In the genomic region with DNA sequence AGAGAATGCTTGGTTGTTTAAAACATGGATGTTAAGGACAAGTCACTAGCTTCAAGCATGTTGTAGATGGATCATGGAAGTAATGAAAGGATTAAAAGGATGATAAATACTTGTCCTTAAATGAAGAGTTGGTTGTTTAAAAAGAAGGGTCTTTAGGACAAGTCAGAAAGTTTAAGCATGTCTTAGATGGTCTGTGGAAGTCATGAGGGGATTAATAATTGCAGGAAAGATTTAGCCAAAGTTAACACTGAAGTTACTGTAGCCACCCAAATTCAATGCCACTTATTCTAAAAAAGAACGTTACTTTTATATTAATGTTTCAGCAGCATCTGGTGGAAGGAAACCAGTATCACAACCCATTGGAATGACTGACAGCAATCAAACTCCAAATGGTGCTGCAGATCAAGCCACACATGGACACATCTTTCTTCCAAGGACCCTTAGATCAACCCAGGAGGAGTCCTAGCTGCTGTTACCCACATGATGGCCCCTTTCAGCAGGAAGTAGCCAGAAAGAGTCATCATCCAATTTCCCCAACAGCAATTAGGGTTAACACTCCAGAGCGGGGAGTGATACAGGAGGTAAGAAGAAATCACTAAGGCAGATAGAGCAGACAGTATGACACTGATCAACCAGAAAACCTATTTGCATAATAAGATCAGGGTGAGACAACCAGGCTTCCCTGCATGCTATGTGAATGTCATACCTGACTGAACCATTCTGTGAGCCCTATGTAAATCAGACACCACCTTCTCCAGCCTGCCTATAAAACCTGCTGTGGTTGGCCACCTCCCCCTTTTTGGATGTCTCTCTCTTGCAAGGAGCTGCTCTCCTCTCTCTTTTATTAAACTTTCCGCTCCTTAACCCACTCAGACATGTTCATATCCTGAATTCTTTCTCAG, we compare ENCODE assay signal across 22 cellular contexts.
DNase-seq lines count a peak whose midpoint lies in the region; ATAC-seq, FAIRE-seq and TF ChIP-seq lines count a peak whose summit lies in the region.
"Had no signal": no experiment of that assay in that cellular context is flagged by ENCODE, and none has a peak within 500 bp of the region (broad histone marks: within the 10 kb centered on the region; RNA-seq: fewer than 3 reads in every experiment).

No MANE protein-coding gene starts in this region.

- FAIRE-seq in bronchial epithelial cell (lab: Jason Lieb, UNC) (peak; percentile 97), H54 (lab: Jason Lieb, UNC) (no peak)
- FAIRE-seq: A549 had no signal

- ATAC-seq in GM23338 (no peak), naive B cell (ENCODE audit: low read depth in 2 of 2) (peak; percentile 100)
- ATAC-seq: A549 had no signal

- no peak overlapping the region for H2AFZ ChIP-seq in GM23338
- H2AFZ ChIP-seq: GM23248 had no signal

- H3K4me1 Mint-ChIP-seq in GM23338: no peaks in the 10 kb centered on the region
- peaks cover 20 to 25% (median 21%) of the 10 kb centered on the region in 3 donors for H3K4me1 Mint-ChIP-seq in naive B cell
- H3K4me1 Mint-ChIP-seq: CD4-positive, CD25-positive, alpha-beta regulatory T cell had no signal

- H3K4me3 ChIP-seq in GM23338: no peak overlapping the region
- H3K4me3 ChIP-seq in bronchial epithelial cell (ENCODE audit: low read depth, low read length): no peak overlapping the region
- H3K4me3 ChIP-seq: A549, GM23248, MG63, SK-N-MC had no signal

- H3K36me3 Mint-ChIP-seq in GM23338 (ENCODE audit: low read depth): peaks cover 6% of the 10 kb centered on the region; the same call in 2 of the 3 replicates
- H3K36me3 Mint-ChIP-seq in naive B cell: no peaks in the 10 kb centered on the region
- H3K36me3 Mint-ChIP-seq: CD4-positive, CD25-positive, alpha-beta regulatory T cell had no signal

- H3K4me3 Mint-ChIP-seq in GM23338 (no peak overlapping the region), naive B cell (peak overlapping the region in 2 of 8 donors; percentile 19 to 35)
- H3K4me3 Mint-ChIP-seq: CD4-positive, CD25-positive, alpha-beta regulatory T cell had no signal

- TF ChIP-seq CTCF in GM23338 (conservative IDR thresholded peaks at IDR 0.05; ENCODE audit: low read depth in 2 of 2) (no peak), bronchial epithelial cell (IDR thresholded peaks at IDR 0.05; ENCODE audit: insufficient read depth, low read length, severe bottlenecking) (no peak)

- no peak overlapping the region for H3K4me2 ChIP-seq in GM23338
- H3K4me2 ChIP-seq: A549 had no signal

- no peaks in the 10 kb centered on the region for H3K79me2 ChIP-seq in GM23338 (replicated peaks; ENCODE audit: insufficient read depth)

- no peaks in the 10 kb centered on the region for H3F3A ChIP-seq in GM23338 (replicated peaks; ENCODE audit: low read depth)

- TF ChIP-seq POLR2A in H54 (IDR thresholded peaks at IDR 0.05; ENCODE audit: low read depth, low read length): no peak

- H3K9me3 Mint-ChIP-seq in GM23338 (peaks cover 72% of the 10 kb centered on the region), naive B cell (peaks cover 0 to 23% (median 17%) of the 10 kb centered on the region in 7 donors)

- 0 out of 2 replicates have a peak, but pooled peaks cover 3% of the 10 kb centered on the region for H3K36me3 ChIP-seq in GM23338 (ENCODE audit: insufficient read depth)
- no peaks in the 10 kb centered on the region for H3K36me3 ChIP-seq in bronchial epithelial cell (ENCODE audit: control insufficient read depth, insufficient read depth, low read length)
- H3K36me3 ChIP-seq: MG63 had no signal

- H3K27ac ChIP-seq in GM23338 (ENCODE audit: low read depth): no peak overlapping the region
- H3K27ac ChIP-seq: A549, GM23248, SK-N-MC had no signal

- H3K4me1 ChIP-seq in GM23338 (ENCODE audit: insufficient read depth): no peaks in the 10 kb centered on the region
- H3K4me1 ChIP-seq: A549 had no signal

- H3K9me2 ChIP-seq in GM23338 (ENCODE audit: insufficient read depth): no peaks in the 10 kb centered on the region

- H3K27me3 ChIP-seq in GM23338 (ENCODE audit: insufficient read depth) (peaks cover 6% of the 10 kb centered on the region; the same call in 1 of the 2 replicates), bronchial epithelial cell (ENCODE audit: control insufficient read depth, insufficient read depth, low read length) (peaks cover 1% of the 10 kb centered on the region)
- H3K27me3 ChIP-seq: MG63 had no signal

- DNase-seq in GM23338 (ENCODE audit: low spot score): peak; percentile 35
- DNase-seq in NCI-H526 treated with DMSO at 0.1 percent for 48 hours (lab: John Stamatoyannopoulos, UW): peak; percentile 13
- no peak for DNase-seq in bronchial epithelial cell (ENCODE audit: low read depth)
- DNase-seq in naive B cell: peak; percentile 49
- DNase-seq in germinal center (ENCODE audit: low spot score): no peak
- no peak for DNase-seq in H54 (ENCODE audit: insufficient read length, low spot score)
- no peak for DNase-seq in G401 (ENCODE audit: low spot score)
- DNase-seq in GDM1 (lab: John Stamatoyannopoulos, UW): no peak
- DNase-seq: CD4-positive, CD25-positive, alpha-beta regulatory T cell; DMS79; GM23248; MG63; NCI-H1048; NCI-H1417 treated with DMSO at 0.1 percent for 48 hours; NCI-H187; NCI-H2227 treated with DMSO at 0.1 percent for 48 hours; NCI-H510A treated with DMSO at 0.1 percent for 48 hours; Right ventricle myocardium superior; SW 1271; T-helper 2 cell had no signal

- H3K27ac Mint-ChIP-seq in GM23338 (no peak overlapping the region), naive B cell (peak overlapping the region in 4 of 6 donors; percentile 26 to 86 (median 75))
- H3K27ac Mint-ChIP-seq: CD4-positive, CD25-positive, alpha-beta regulatory T cell had no signal

- no peaks in the 10 kb centered on the region for H4K20me1 ChIP-seq in GM23338 (replicated peaks; ENCODE audit: insufficient read depth)

- in situ Hi-C loops in G401 (cut with HindIII; ENCODE audit: low sequenced_read_pairs): no loop called here

- H3K27me3 Mint-ChIP-seq in GM23338 (ENCODE audit: insufficient read depth, low read depth, poor library complexity): peaks cover 7% of the 10 kb centered on the region
- peaks cover 4 to 11% (median 5%) of the 10 kb centered on the region in 3 donors for H3K27me3 Mint-ChIP-seq in naive B cell

TF ChIP-seq in GM23338, 12 proteins besides CTCF, POLR2A, EP300 and RAD21 (continues in another document):
- TF ChIP-seq POLR2AphosphoS5 (IDR thresholded peaks at IDR 0.05; ENCODE audit: low read depth) (no peak), CREB1 (CRISPR knock-in tag; IDR thresholded peaks at IDR 0.05; ENCODE audit: low read depth) (no peak), EZH2phosphoT487 (IDR thresholded peaks at IDR 0.05; ENCODE audit: unreplicated experiment) (no peak), JUNB (IDR thresholded peaks at IDR 0.05; ENCODE audit: unreplicated experiment) (no peak), NANOG (IDR thresholded peaks at IDR 0.05; ENCODE audit: borderline replicate concordance) (no peak), ZNF331 (CRISPR knock-in tag; IDR thresholded peaks at IDR 0.05; ENCODE audit: low read depth) (no peak), ZNF114 (CRISPR knock-in tag; IDR thresholded peaks at IDR 0.05) (no peak), EZH2 (IDR thresholded peaks at IDR 0.05; ENCODE audit: low read depth, unreplicated experiment) (no peak)
- TF ChIP-seq, protein P1, sequence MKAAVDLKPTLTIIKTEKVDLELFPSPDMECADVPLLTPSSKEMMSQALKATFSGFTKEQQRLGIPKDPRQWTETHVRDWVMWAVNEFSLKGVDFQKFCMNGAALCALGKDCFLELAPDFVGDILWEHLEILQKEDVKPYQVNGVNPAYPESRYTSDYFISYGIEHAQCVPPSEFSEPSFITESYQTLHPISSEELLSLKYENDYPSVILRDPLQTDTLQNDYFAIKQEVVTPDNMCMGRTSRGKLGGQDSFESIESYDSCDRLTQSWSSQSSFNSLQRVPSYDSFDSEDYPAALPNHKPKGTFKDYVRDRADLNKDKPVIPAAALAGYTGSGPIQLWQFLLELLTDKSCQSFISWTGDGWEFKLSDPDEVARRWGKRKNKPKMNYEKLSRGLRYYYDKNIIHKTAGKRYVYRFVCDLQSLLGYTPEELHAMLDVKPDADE (IDR thresholded peaks at IDR 0.05): no peak

Comparison
In these comparisons a context has a peak if more than half of its experiments do, and no peak if none do; other contexts are left out.
1. DNase-seq: peak in GM23338 (single experiment), NCI-H526 treated with DMSO at 0.1 percent for 48 hours (single experiment) and naive B cell (single experiment); none in bronchial epithelial cell (single experiment), germinal center (single experiment), H54 (single experiment), G401 (single experiment) and GDM1 (single experiment).